Comparison of ENCODE assay signal across 8 cellular contexts in genomic region chr15:56244811-56245576, GRCh38. TPM values are rescaled to one million over a fixed set of nuclear protein-coding genes. Genes with fewer than 3 reads are reported as not detected.
DNase-seq lines count a peak whose midpoint lies in the region; ATAC-seq and TF ChIP-seq lines count a peak whose summit lies in the region.

No MANE protein-coding gene starts in this region.

- H3K27me3 ChIP-seq in sigmoid colon: no peaks in the 10 kb centered on the region

- TF ChIP-seq CTCF in glutamatergic neuron (IDR thresholded peaks at IDR 0.05; ENCODE audit: partially characterized antibody, unreplicated experiment) (no peak), sigmoid colon (IDR thresholded peaks at IDR 0.05) (no peak)

- H3K4me3 Mint-ChIP-seq in activated T-helper 17 cell treated with anti-CD3 and anti-CD28 coated beads, Interleukin-2, amount 50 U/mL, for 72 hours: peak overlapping the region; percentile 94
- peak overlapping the region; percentile 95 for H3K4me3 Mint-ChIP-seq in glutamatergic neuron (ENCODE audit: unreplicated experiment)

- H3K36me3 ChIP-seq in sigmoid colon: no peaks in the 10 kb centered on the region

- no peaks in the 10 kb centered on the region for H3K9me3 ChIP-seq in sigmoid colon

- no peak for TF ChIP-seq POLR2A in sigmoid colon (IDR thresholded peaks at IDR 0.05)

- H3K27ac Mint-ChIP-seq in activated T-helper 17 cell treated with anti-CD3 and anti-CD28 coated beads, Interleukin-2, amount 50 U/mL, for 72 hours: peak overlapping the region; percentile 94
- peak overlapping the region; percentile 94 for H3K27ac Mint-ChIP-seq in glutamatergic neuron (ENCODE audit: unreplicated experiment)

- H3K9me3 Mint-ChIP-seq in activated T-helper 17 cell treated with anti-CD3 and anti-CD28 coated beads, Interleukin-2, amount 50 U/mL, for 72 hours: no peaks in the 10 kb centered on the region
- H3K9me3 Mint-ChIP-seq in glutamatergic neuron (ENCODE audit: unreplicated experiment): peaks cover 8% of the 10 kb centered on the region

- peaks cover under 1% of the 10 kb centered on the region for H3K27me3 Mint-ChIP-seq in activated T-helper 17 cell treated with anti-CD3 and anti-CD28 coated beads, Interleukin-2, amount 50 U/mL, for 72 hours
- H3K27me3 Mint-ChIP-seq in glutamatergic neuron (ENCODE audit: unreplicated experiment): peaks cover 8% of the 10 kb centered on the region

- peaks cover 0 to 44% (median 28%) of the 10 kb centered on the region in 4 donors for H3K4me1 ChIP-seq in sigmoid colon

- peak overlapping the region; percentile 44 to 99 (median 94) for H3K4me3 ChIP-seq in sigmoid colon

- no peak for TF ChIP-seq EP300 in sigmoid colon (IDR thresholded peaks at IDR 0.05)

- no peak for ATAC-seq in activated T-helper 17 cell treated with anti-CD3 and anti-CD28 coated beads, Interleukin-2, amount 50 U/mL, for 72 hours (replicated peaks)
- ATAC-seq in HG03521 (IDR thresholded peaks at IDR 0.05; ENCODE audit: unreplicated experiment) (no peak), GM19035 (IDR thresholded peaks at IDR 0.05; ENCODE audit: unreplicated experiment) (no peak)

- peaks cover 5% of the 10 kb centered on the region for H3K36me3 Mint-ChIP-seq in activated T-helper 17 cell treated with anti-CD3 and anti-CD28 coated beads, Interleukin-2, amount 50 U/mL, for 72 hours (ENCODE audit: low read depth)
- no peaks in the 10 kb centered on the region for H3K36me3 Mint-ChIP-seq in glutamatergic neuron (ENCODE audit: unreplicated experiment)

- H3K27ac ChIP-seq in sigmoid colon: peak overlapping the region; percentile 74 to 93 (median 92)

- WGBS in sigmoid colon, 2 donors: 52 to 53% methylated on average over 10 of the region's 10 CpGs

- peak; percentile 21 for DNase-seq in ELF-1 (ENCODE audit: low read depth, low spot score)
- peak; percentile 62 for DNase-seq in NCI-H146 (lab: John Stamatoyannopoulos, UW)
- DNase-seq in glutamatergic neuron: peak; percentile 13
- DNase-seq in sigmoid colon: no peak
- DNase-seq in midbrain (lab: John Stamatoyannopoulos, UW): no peak

- peaks cover 7% of the 10 kb centered on the region for H3K4me1 Mint-ChIP-seq in activated T-helper 17 cell treated with anti-CD3 and anti-CD28 coated beads, Interleukin-2, amount 50 U/mL, for 72 hours
- peaks cover 13% of the 10 kb centered on the region for H3K4me1 Mint-ChIP-seq in glutamatergic neuron (ENCODE audit: low read depth, unreplicated experiment)

- intact Hi-C loops in sigmoid colon (cut with DNase I): loop anchor here (2.0 to 10.0 kb wide), 4 partner anchors 122 to 253 kb away; partner anchors contain the start of genes NEDD4 and TEX9

RNA-seq across cellular contexts. Expression of gene RFX7, which starts 1.3 kb away (rescaled TPM):
- 10 to 100 TPM; 33.8 to 36.2 TPM for total RNA-seq in activated T-helper 17 cell treated with anti-CD3 and anti-CD28 coated beads, Interleukin-2, amount 50 U/mL, for 72 hours
- total RNA-seq in glutamatergic neuron (ENCODE audit: unreplicated experiment) (34.1 TPM), sigmoid colon (1 to 10 TPM; 6.7 to 9.1 (median 7.8) TPM)
- polyA plus RNA-seq in sigmoid colon: 1 to 10 TPM in 1 of 3 donors, under 1 TPM in 2; 0.60 to 3.9 (median 0.92) TPM

Comparison
In these comparisons a context has a peak if more than half of its experiments do, and no peak if none do; other contexts are left out.
1. DNase-seq: peak in ELF-1 (single experiment), NCI-H146 (single experiment) and glutamatergic neuron (single experiment); none in sigmoid colon (single experiment) and midbrain (single experiment).